Comparison of ENCODE assay signal across 19 cellular contexts in genomic region chr6:18498408-18498807, GRCh38.
"Had no signal": no experiment of that assay in that cellular context is flagged by ENCODE, and none has a peak within 500 bp of the region (broad histone marks: within the 10 kb centered on the region; RNA-seq: fewer than 3 reads in every experiment).

No MANE protein-coding gene starts in this region.

- H3K9me3 ChIP-seq: colonic mucosa, esophagus squamous epithelium, gastrocnemius medialis, heart right ventricle, left lung, lower lobe of right lung had no signal

- H3K4me1 ChIP-seq: colonic mucosa had no signal

- H3K36me3 ChIP-seq: colonic mucosa, esophagus squamous epithelium, gastrocnemius medialis, heart right ventricle, left lung, lower lobe of right lung had no signal

- ATAC-seq: gastrocnemius medialis, heart right ventricle, left cardiac atrium, left lung, left ventricle myocardium superior, lower lobe of right lung had no signal

- DNase-seq: colonic mucosa; cortex of kidney; dorsolateral prefrontal cortex; effector CD4-positive, alpha-beta T cell; effector memory CD4-positive, alpha-beta T cell; esophagus squamous epithelium; foreskin fibroblast; foreskin melanocyte; gastrocnemius medialis; glutamatergic neuron; head of caudate nucleus; heart right ventricle; hippocampal formation; left cardiac atrium; left lung; left ventricle myocardium superior; lower lobe of right lung; mesendoderm; midbrain had no signal

- H3K27ac ChIP-seq: colonic mucosa, dorsolateral prefrontal cortex, esophagus squamous epithelium, gastrocnemius medialis, heart right ventricle, left lung, lower lobe of right lung had no signal

- H3K4me3 ChIP-seq: colonic mucosa, dorsolateral prefrontal cortex, esophagus squamous epithelium, gastrocnemius medialis, heart right ventricle, left lung, lower lobe of right lung had no signal

- H3K27me3 ChIP-seq: colonic mucosa, esophagus squamous epithelium, gastrocnemius medialis, left lung had no signal
